23 cellular contexts compared by ENCODE assay signal in the genomic region with DNA sequence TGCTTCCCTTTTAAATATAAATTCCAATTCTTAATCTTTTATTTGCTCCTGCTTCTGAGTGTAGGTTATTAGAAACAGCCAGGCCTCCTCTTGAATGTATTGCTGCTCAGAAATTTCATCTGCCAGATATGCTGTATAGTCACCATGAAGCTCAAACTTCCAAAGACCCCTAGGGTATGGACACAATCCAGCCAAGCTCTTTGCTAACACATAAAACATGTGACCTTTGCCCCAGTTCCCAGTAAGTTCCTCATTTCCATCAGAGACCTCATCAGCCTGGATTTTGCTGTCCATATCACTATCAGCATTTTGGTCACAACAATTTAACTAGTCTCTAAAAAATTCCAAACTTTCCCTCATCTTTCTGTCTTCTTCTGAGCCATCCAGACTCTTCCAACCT.
DNase-seq lines count a peak whose midpoint lies in the region; ATAC-seq and TF ChIP-seq lines count a peak whose summit lies in the region.
"Had no signal": no experiment of that assay in that cellular context is flagged by ENCODE, and none has a peak within 500 bp of the region (broad histone marks: within the 10 kb centered on the region; RNA-seq: fewer than 3 reads in every experiment).

No MANE protein-coding gene starts in this region.

- H3K9me3 Mint-ChIP-seq in activated T-cell treated with anti-CD3 and anti-CD28 coated beads, Interleukin-2, amount 50 U/mL, for 4 hours = peaks cover 11% of the 10 kb centered on the region

- no peak overlapping the region for H3K9ac ChIP-seq in mesenchymal stem cell (ENCODE audit: low read length)

- H3K36me3 ChIP-seq in mesenchymal stem cell (ENCODE audit: control insufficient read depth in 1 of 2, insufficient read depth in 2 of 2, low read depth in 1 of 2, low read length in 2 of 2) = no peaks in the 10 kb centered on the region
- H3K36me3 ChIP-seq: ascending aorta, MG63, neutrophil had no signal

- no peak overlapping the region for H2BK12ac ChIP-seq in mesenchymal stem cell (ENCODE audit: low read length in 2 of 2)

- H3K14ac ChIP-seq in mesenchymal stem cell (ENCODE audit: low read length in 2 of 2) = no peak overlapping the region

- no peaks in the 10 kb centered on the region for H3K4me1 Mint-ChIP-seq in activated T-cell treated with anti-CD3 and anti-CD28 coated beads, Interleukin-2, amount 50 U/mL, for 4 hours (ENCODE audit: low read depth)
- H3K4me1 Mint-ChIP-seq: activated naive CD4-positive, alpha-beta T cell treated with anti-CD3 and anti-CD28 coated beads, Interleukin-2, amount 50 U/mL, for 24 hours; immature natural killer cell had no signal

- H3K9me3 ChIP-seq in mesenchymal stem cell (ENCODE audit: control insufficient read depth, low read length) = peaks cover 6% of the 10 kb centered on the region
- H3K9me3 ChIP-seq: neutrophil had no signal

- DNase-seq in CD1c-positive myeloid dendritic cell (ENCODE audit: extremely low spot score) = peak; percentile 26
- DNase-seq in M059J (ENCODE audit: low read depth) = peak; percentile 61
- DNase-seq in astrocyte of the cerebellum (ENCODE audit: low read depth) = peak; percentile 36
- DNase-seq in fibroblast of villous mesenchyme (ENCODE audit: low read depth) = peak; percentile 31
- DNase-seq in mesenchymal stem cell = no peak
- no peak for DNase-seq in activated T-cell treated with anti-CD3 and anti-CD28 coated beads, Interleukin-2, amount 50 U/mL, for 4 hours
- no peak for DNase-seq in NCI-H526 treated with DMSO at 0.1 percent for 48 hours (lab: John Stamatoyannopoulos, UW)
- DNase-seq: immature natural killer cell; MG63; NCI-H2029; NK-92 treated with Interleukin-12 subunit alpha and Interleukin-12 subunit beta, amount 100 ng/mL, for 24 hours; stimulated activated CD4-positive, alpha-beta T cell treated with anti-CD3 and anti-CD28 coated beads, Interleukin-4, amount 100 ng/mL, for 24 hours had no signal

- no peak overlapping the region for H2BK120ac ChIP-seq in mesenchymal stem cell (ENCODE audit: low read depth, low read length)

- no peak overlapping the region for H4K91ac ChIP-seq in mesenchymal stem cell (ENCODE audit: low read length)

- no peak overlapping the region for H2BK15ac ChIP-seq in mesenchymal stem cell (ENCODE audit: low read depth, poor library complexity, severe bottlenecking)

- no peak overlapping the region for H3K23ac ChIP-seq in mesenchymal stem cell (ENCODE audit: low read length in 2 of 2)

- no peak overlapping the region for H2AFZ ChIP-seq in mesenchymal stem cell (ENCODE audit: low read depth, low read length)

- in situ Hi-C loops in astrocyte of the cerebellum (cut with HindIII; ENCODE audit: low sequenced_read_pairs) = no loop called here

- H2BK5ac ChIP-seq in mesenchymal stem cell (ENCODE audit: low read depth, low read length, poor library complexity, severe bottlenecking) = no peak overlapping the region

- no peak overlapping the region for H3K18ac ChIP-seq in mesenchymal stem cell (ENCODE audit: low read depth in 1 of 2, low read length in 2 of 2)

- ATAC-seq in activated T-cell treated with anti-CD3 and anti-CD28 coated beads, Interleukin-2, amount 50 U/mL, for 4 hours = no peak
- ATAC-seq in HG03342 (IDR thresholded peaks at IDR 0.05; ENCODE audit: unreplicated experiment) = no peak
- ATAC-seq: activated CD4-positive, CD25-positive, alpha-beta regulatory T cell treated with anti-CD3 and anti-CD28 coated beads, Interleukin-2, amount 50 U/mL, for 24 hours; foreskin keratinocyte; SK-N-SH treated with all-trans-retinoic acid at 6 μM for 48 hours had no signal

- H3K27me3 Mint-ChIP-seq in activated T-cell treated with anti-CD3 and anti-CD28 coated beads, Interleukin-2, amount 50 U/mL, for 4 hours (ENCODE audit: low read depth) = peaks cover 2% of the 10 kb centered on the region
- H3K27me3 Mint-ChIP-seq: stimulated activated naive CD8-positive, alpha-beta T cell treated with anti-CD3 and anti-CD28 coated beads, Interleukin-15, Interleukin-2, amounts not matched to agents 100 ng/mL and 50 ng/mL, for 24 hours had no signal

- no peak overlapping the region for H2AK5ac ChIP-seq in mesenchymal stem cell (ENCODE audit: low read length, severe bottlenecking)

- no peaks in the 10 kb centered on the region for H3K27me3 ChIP-seq in mesenchymal stem cell (ENCODE audit: control insufficient read depth in 1 of 2, insufficient read depth in 1 of 2, low read length in 2 of 2)
- H3K27me3 ChIP-seq: ascending aorta, foreskin keratinocyte, MG63, neutrophil, tibial nerve had no signal

- H3K79me1 ChIP-seq in mesenchymal stem cell (replicated peaks; ENCODE audit: low read length, poor library complexity, severe bottlenecking) = no peaks in the 10 kb centered on the region

- H3K36me3 Mint-ChIP-seq in activated T-cell treated with anti-CD3 and anti-CD28 coated beads, Interleukin-2, amount 50 U/mL, for 4 hours (ENCODE audit: insufficient read depth) = no peaks in the 10 kb centered on the region
- H3K36me3 Mint-ChIP-seq: activated naive CD4-positive, alpha-beta T cell treated with anti-CD3 and anti-CD28 coated beads, Interleukin-2, amount 50 U/mL, for 24 hours; immature natural killer cell had no signal

- no peak overlapping the region for H3K4me3 Mint-ChIP-seq in activated T-cell treated with anti-CD3 and anti-CD28 coated beads, Interleukin-2, amount 50 U/mL, for 4 hours
- H3K4me3 Mint-ChIP-seq: activated naive CD4-positive, alpha-beta T cell treated with anti-CD3 and anti-CD28 coated beads, Interleukin-2, amount 50 U/mL, for 24 hours; immature natural killer cell; stimulated activated naive CD8-positive, alpha-beta T cell treated with anti-CD3 and anti-CD28 coated beads, Interleukin-15, Interleukin-2, amounts not matched to agents 100 ng/mL and 50 ng/mL, for 24 hours had no signal

- H3K4ac ChIP-seq in mesenchymal stem cell (ENCODE audit: low read depth in 1 of 2, low read length in 2 of 2) = no peak overlapping the region

- H3K4me1 ChIP-seq in mesenchymal stem cell (ENCODE audit: control insufficient read depth, insufficient read depth, low read depth, low read length) = peaks cover 6% of the 10 kb centered on the region
- H3K4me1 ChIP-seq: tibial nerve had no signal

- H3K4me3 ChIP-seq in astrocyte of the cerebellum (ENCODE audit: low read depth, low read length) = no peak overlapping the region
- H3K4me3 ChIP-seq in fibroblast of villous mesenchyme (ENCODE audit: low read depth, low read length) = no peak overlapping the region
- no peak overlapping the region for H3K4me3 ChIP-seq in mesenchymal stem cell (ENCODE audit: insufficient read depth in 1 of 2, low read depth in 1 of 2, low read length in 2 of 2)
- H3K4me3 ChIP-seq: ascending aorta, MG63, tibial nerve had no signal

- no peak overlapping the region for H3K27ac ChIP-seq in mesenchymal stem cell (ENCODE audit: low read length, poor library complexity, severe bottlenecking)
- H3K27ac ChIP-seq: ascending aorta, foreskin keratinocyte, HL-60, neutrophil, RWPE1, tibial nerve had no signal

- no peak overlapping the region for H4K8ac ChIP-seq in mesenchymal stem cell (ENCODE audit: low read length)

- no peak for TF ChIP-seq CTCF in astrocyte of the cerebellum (IDR thresholded peaks at IDR 0.05; ENCODE audit: low read depth, low read length, missing control alignments)
- no peak for TF ChIP-seq CTCF in fibroblast of villous mesenchyme (IDR thresholded peaks at IDR 0.05; ENCODE audit: insufficient read depth, low read depth, low read length)

- no peak overlapping the region for H3K4me2 ChIP-seq in mesenchymal stem cell (ENCODE audit: low read length, poor library complexity, severe bottlenecking)

Comparison
In these comparisons a context has a peak if more than half of its experiments do, and no peak if none do; other contexts are left out.
1. DNase-seq: peak in CD1c-positive myeloid dendritic cell (single experiment), M059J (single experiment), astrocyte of the cerebellum (single experiment) and fibroblast of villous mesenchyme (single experiment); none in mesenchymal stem cell (single experiment), activated T-cell treated with anti-CD3 and anti-CD28 coated beads, Interleukin-2, amount 50 U/mL, for 4 hours (single experiment) and NCI-H526 treated with DMSO at 0.1 percent for 48 hours (single experiment).